Comparison of ENCODE assay signal across 24 cellular contexts in genomic region chr10:124082555-124082954, GRCh38.
"Had no signal": no experiment of that assay in that cellular context is flagged by ENCODE, and none has a peak within 500 bp of the region (broad histone marks: within the 10 kb centered on the region; RNA-seq: fewer than 3 reads in every experiment).

No MANE protein-coding gene starts in this region.

- H3K4me3 ChIP-seq: dorsolateral prefrontal cortex, gastrocnemius medialis, lung, mucosa of descending colon, sigmoid colon, thoracic aorta, tibial nerve, upper lobe of left lung had no signal

- H2AFZ ChIP-seq: parathyroid adenoma had no signal

- H3K36me3 Mint-ChIP-seq: natural killer cell treated with Interleukin-12 subunit alpha and Interleukin-12 subunit beta and Interleukin-15 and Interleukin-18, amount 100 ng/mL, for 72 hours had no signal

- H3K9ac ChIP-seq: parathyroid adenoma had no signal

- H3K4me3 Mint-ChIP-seq: mesothelial cell of epicardium; naive B cell; natural killer cell treated with Interleukin-12 subunit alpha and Interleukin-12 subunit beta and Interleukin-15 and Interleukin-18, amount 100 ng/mL, for 72 hours; neural crest cell; stimulated activated naive B cell treated with anti-CD40 and anti-IgM and Interleukin-4, amounts not matched to agents 10 μg/mL and 1 μg/mL and 100 μg/mL, for 72 hours; stimulated activated naive CD8-positive, alpha-beta T cell treated with anti-CD3 and anti-CD28 coated beads, Interleukin-15, Interleukin-2, amounts not matched to agents 100 ng/mL and 50 ng/mL, for 24 hours had no signal

- H3K27ac ChIP-seq: epithelial cell of prostate, gastrocnemius medialis, parathyroid adenoma, sigmoid colon, thoracic aorta, tibial nerve, upper lobe of left lung had no signal

- H3K36me3 ChIP-seq: gastrocnemius medialis, sigmoid colon, thoracic aorta, tibial nerve, upper lobe of left lung had no signal

- H3K9me3 ChIP-seq: gastrocnemius medialis, mucosa of descending colon, sigmoid colon, thoracic aorta, tibial nerve, upper lobe of left lung had no signal

- H3K4me1 ChIP-seq: parathyroid adenoma had no signal

- H3K27me3 ChIP-seq: dorsolateral prefrontal cortex, gastrocnemius medialis, sigmoid colon, tibial nerve, upper lobe of left lung had no signal

- ATAC-seq: esophagus mucosa; gastrocnemius medialis; left ventricle myocardium superior; mucosa of descending colon; natural killer cell treated with Interleukin-12 subunit alpha and Interleukin-12 subunit beta and Interleukin-15 and Interleukin-18, amount 100 ng/mL, for 72 hours; stimulated activated naive B cell treated with anti-CD40 and anti-IgM and Interleukin-4, amounts not matched to agents 10 μg/mL and 1 μg/mL and 100 μg/mL, for 72 hours had no signal

- DNase-seq: dorsolateral prefrontal cortex; effector CD4-positive, alpha-beta T cell; foreskin fibroblast; gastrocnemius medialis; left ventricle myocardium superior; mesenchymal stem cell; mucosa of descending colon; naive B cell; sigmoid colon; stimulated activated CD4-positive, alpha-beta T cell treated with anti-CD3 and anti-CD28 coated beads, Interleukin-15, amount 100 ng/mL, for 24 hours; stimulated activated CD4-positive, alpha-beta T cell treated with anti-CD3 and anti-CD28 coated beads, Interleukin-2, amount 100 ng/mL, for 48 hours; stimulated activated naive B cell treated with anti-CD40 and anti-IgM and Interleukin-4, amounts not matched to agents 10 μg/mL and 1 μg/mL and 100 μg/mL, for 72 hours; upper lobe of left lung had no signal

- H3K27ac Mint-ChIP-seq: mesothelial cell of epicardium; natural killer cell treated with Interleukin-12 subunit alpha and Interleukin-12 subunit beta and Interleukin-15 and Interleukin-18, amount 100 ng/mL, for 72 hours; progenitor cell of endocrine pancreas; stimulated activated naive B cell treated with anti-CD40 and anti-IgM and Interleukin-4, amounts not matched to agents 10 μg/mL and 1 μg/mL and 100 μg/mL, for 72 hours; stimulated activated naive CD8-positive, alpha-beta T cell treated with anti-CD3 and anti-CD28 coated beads, Interleukin-15, Interleukin-2, amounts not matched to agents 100 ng/mL and 50 ng/mL, for 24 hours had no signal

- H3K27me3 Mint-ChIP-seq: naive B cell; stimulated activated naive B cell treated with anti-CD40 and anti-IgM and Interleukin-4, amounts not matched to agents 10 μg/mL and 1 μg/mL and 100 μg/mL, for 72 hours; stimulated activated naive CD8-positive, alpha-beta T cell treated with anti-CD3 and anti-CD28 coated beads, Interleukin-15, Interleukin-2, amounts not matched to agents 100 ng/mL and 50 ng/mL, for 24 hours had no signal

- H3K79me2 ChIP-seq: parathyroid adenoma had no signal

- H3K9me3 Mint-ChIP-seq: mesothelial cell of epicardium; naive B cell; natural killer cell treated with Interleukin-12 subunit alpha and Interleukin-12 subunit beta and Interleukin-15 and Interleukin-18, amount 100 ng/mL, for 72 hours; neural crest cell; stimulated activated naive B cell treated with anti-CD40 and anti-IgM and Interleukin-4, amounts not matched to agents 10 μg/mL and 1 μg/mL and 100 μg/mL, for 72 hours; stimulated activated naive CD8-positive, alpha-beta T cell treated with anti-CD3 and anti-CD28 coated beads, Interleukin-15, Interleukin-2, amounts not matched to agents 100 ng/mL and 50 ng/mL, for 24 hours had no signal
